ENCODE assay signal across 16 cellular contexts in the genomic region with DNA sequence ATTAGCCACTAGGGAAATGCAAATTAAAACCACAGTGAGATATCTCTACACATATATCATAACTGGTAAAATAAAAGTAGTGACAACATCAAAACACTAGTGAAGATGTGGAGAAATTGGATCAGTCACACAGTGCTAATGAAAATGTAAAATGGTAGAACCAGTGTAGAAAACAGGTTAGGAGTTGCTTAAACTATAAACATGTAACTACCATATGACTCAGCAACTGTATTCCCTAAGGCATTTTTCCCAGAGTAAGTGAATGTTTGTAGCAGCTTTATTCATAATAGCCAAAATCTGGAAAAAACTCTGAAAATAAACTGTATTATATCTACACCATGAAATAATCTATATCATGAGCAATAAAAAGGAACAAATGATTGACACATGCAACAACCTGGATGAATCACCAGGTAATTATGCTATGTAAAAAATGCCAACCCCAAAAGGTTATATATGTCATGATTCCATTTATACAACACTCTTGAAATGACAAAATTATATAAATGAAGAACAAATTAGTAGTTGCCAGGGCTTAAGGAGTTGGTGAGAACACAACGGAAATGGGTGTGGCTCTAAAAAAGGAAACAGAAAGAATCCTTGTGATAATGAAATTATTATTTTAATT. TPM values are rescaled to one million over a fixed set of nuclear protein-coding genes. Genes with fewer than 3 reads are reported as not detected.
DNase-seq lines count a peak whose midpoint lies in the region; TF ChIP-seq lines count a peak whose summit lies in the region.
"Had no signal": no experiment of that assay in that cellular context is flagged by ENCODE, and none has a peak within 500 bp of the region (broad histone marks: within the 10 kb centered on the region; RNA-seq: fewer than 3 reads in every experiment).

No MANE protein-coding gene starts in this region.

- H3K27ac ChIP-seq in breast epithelium (no peak overlapping the region), uterus (no peak overlapping the region)
- H3K27ac ChIP-seq: left ventricle myocardium inferior, vagina had no signal

- no peaks in the 10 kb centered on the region for H3K27me3 Mint-ChIP-seq in MCF 10A (ENCODE audit: insufficient read depth, unreplicated experiment)
- H3K27me3 Mint-ChIP-seq: IgD-negative memory B cell had no signal

- TF ChIP-seq POLR2A in breast epithelium (IDR thresholded peaks at IDR 0.05) (no peak), uterus (IDR thresholded peaks at IDR 0.05) (no peak)

- H3K9me3 ChIP-seq in breast epithelium (no peaks in the 10 kb centered on the region), uterus (no peaks in the 10 kb centered on the region)
- H3K9me3 ChIP-seq: left ventricle myocardium inferior, vagina had no signal

- CTCF ChIA-PET in MCF 10A (lab: Yijun Ruan, JAX): no interaction called here

- peaks cover 29% of the 10 kb centered on the region for H3K36me3 Mint-ChIP-seq in MCF 10A (ENCODE audit: insufficient read depth, unreplicated experiment)

- POLR2A ChIA-PET in MCF 10A (lab: Yijun Ruan, JAX): no interaction called here

- intact Hi-C loops in MCF 10A (cut with micrococcal nuclease): no loop called here
- intact Hi-C loops in breast epithelium (cut with DNase I; ENCODE audit: low total_unique reads): no loop called here
- intact Hi-C loops in uterus (cut with DNase I; ENCODE audit: low total_unique reads): no loop called here

- no peak for TF ChIP-seq CTCF in MCF 10A (IDR thresholded peaks at IDR 0.05; ENCODE audit: unreplicated experiment)
- no peak for TF ChIP-seq CTCF in breast epithelium (IDR thresholded peaks at IDR 0.05)
- TF ChIP-seq CTCF in uterus (IDR thresholded peaks at IDR 0.05): no peak

- DNase-seq in MCF 10A (ENCODE audit: unreplicated experiment) (peak; percentile 52), breast epithelium (ENCODE audit: low spot score in 2 of 2) (no peak), NCI-H226 (peak; percentile 52), fibroblast of gingiva (ENCODE audit: low read depth) (peak; percentile 17), stromal cell of bone marrow (ENCODE audit: low read depth) (peak; percentile 35), uterus (no peak), OCI-M1 (lab: John Stamatoyannopoulos, UW) (no peak), NCI-H2227 treated with DMSO at 0.1 percent for 48 hours (lab: John Stamatoyannopoulos, UW) (no peak)
- DNase-seq: amygdala; DND-41; left ventricle myocardium inferior; NCI-H1105; NCI-H82; stimulated activated CD4-positive, alpha-beta T cell treated with anti-CD3 and anti-CD28 coated beads, Interleukin-1b, Interleukin-23, amount 100 ng/mL, for 48 hours had no signal

- H3K36me3 ChIP-seq in breast epithelium: peaks cover 5% of the 10 kb centered on the region
- no peaks in the 10 kb centered on the region for H3K36me3 ChIP-seq in uterus

- H3K27ac Mint-ChIP-seq in MCF 10A (ENCODE audit: low read depth, unreplicated experiment): no peak overlapping the region

- H3K4me3 Mint-ChIP-seq in MCF 10A (ENCODE audit: unreplicated experiment): no peak overlapping the region

- H3K4me1 Mint-ChIP-seq in MCF 10A (ENCODE audit: insufficient read depth, unreplicated experiment): no peaks in the 10 kb centered on the region

- H3K4me3 ChIP-seq in breast epithelium (no peak overlapping the region), uterus (no peak overlapping the region)
- H3K4me3 ChIP-seq: left ventricle myocardium inferior, vagina had no signal

- H3K9me3 Mint-ChIP-seq in MCF 10A (ENCODE audit: unreplicated experiment): no peaks in the 10 kb centered on the region
- H3K9me3 Mint-ChIP-seq: IgD-negative memory B cell had no signal

- H3K27me3 ChIP-seq in breast epithelium: no peaks in the 10 kb centered on the region
- H3K27me3 ChIP-seq in uterus: no peaks in the 10 kb centered on the region
- H3K27me3 ChIP-seq: vagina had no signal

- H3K4me1 ChIP-seq in breast epithelium (no peaks in the 10 kb centered on the region), uterus (no peaks in the 10 kb centered on the region)
- H3K4me1 ChIP-seq: left ventricle myocardium inferior, vagina had no signal

- BruUV-seq in MCF 10A (replicated peaks; lab: Mats Ljungman, UMichigan): no TSS peak

RNA-seq across cellular contexts. Expression of a gene that starts 22.8 kb away (rescaled TPM):
- total RNA-seq in MCF 10A (2022): 10.7 and 12.8 TPM in 2 replicates
- total RNA-seq in breast epithelium: 10 to 100 TPM in 2 of 3 donors, 1 to 10 TPM in 1; 9.8 to 34.1 (median 13.8) TPM
- total RNA-seq in uterus: 10 to 100 TPM in 3 of 4 donors, 1 to 10 TPM in 1; 3.2 to 90.2 (median 27.1) TPM

RNA-seq across cellular contexts. Expression of a gene that starts 22.9 kb away (rescaled TPM):
- total RNA-seq in MCF 10A (2022): 19.0 and 27.4 TPM in 2 replicates
- 10 to 100 TPM; 10.1 to 18.6 (median 15.7) TPM for total RNA-seq in breast epithelium
- 10 to 100 TPM in 2 of 4 donors, 1 to 10 TPM in 2; 1.3 to 27.7 (median 9.4) TPM for total RNA-seq in uterus

Comparison
In these comparisons a context has a peak if more than half of its experiments do, and no peak if none do; other contexts are left out.
1. DNase-seq: peak in MCF 10A (single experiment), NCI-H226 (single experiment), fibroblast of gingiva (single experiment) and stromal cell of bone marrow (single experiment); none in breast epithelium (0 of 2), uterus (0 of 2), OCI-M1 (single experiment) and NCI-H2227 treated with DMSO at 0.1 percent for 48 hours (single experiment).